In the genomic region with DNA sequence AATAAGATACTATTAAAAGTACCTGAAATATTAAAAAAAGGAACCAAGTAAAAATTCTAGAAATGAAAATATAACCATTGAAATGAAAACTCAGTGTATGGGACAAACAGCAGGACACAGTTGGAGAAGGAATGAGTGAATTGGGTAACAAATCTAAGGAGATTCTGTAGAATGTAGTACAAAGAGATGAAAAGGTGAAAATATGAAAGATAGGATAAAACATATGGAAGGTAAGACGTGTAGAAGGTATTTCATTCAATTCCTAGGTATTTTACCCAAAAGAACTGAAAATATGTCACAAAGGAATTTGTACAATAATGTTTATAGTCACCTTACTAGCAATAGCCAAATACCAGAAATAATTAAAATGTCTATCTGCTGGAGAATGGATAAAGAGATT, we compare ENCODE assay signal across 34 cellular contexts.
"Had no signal": no experiment of that assay in that cellular context is flagged by ENCODE, and none has a peak within 500 bp of the region (broad histone marks: within the 10 kb centered on the region; RNA-seq: fewer than 3 reads in every experiment).

No MANE protein-coding gene starts in this region.

- H3K4me3 ChIP-seq: adrenal gland, ascending aorta, body of pancreas, breast epithelium, cardiac muscle cell had no signal

- FAIRE-seq: astrocyte, bronchial epithelial cell had no signal

- DNase-seq: activated effector memory CD4-positive, alpha-beta T cell treated with anti-CD3 and anti-CD28 coated beads, Interleukin-2, amount 50 U/mL, for 16 hours; activated effector memory CD4-positive, alpha-beta T cell treated with Interleukin-2 at 50 U/mL for 16 hours; activated gamma-delta T cell; activated gamma-delta T cell treated with Interleukin-2 at 50 U/mL for 16 hours; activated naive CD4-positive, alpha-beta T cell; activated naive CD4-positive, alpha-beta T cell treated with anti-CD3 and anti-CD28 coated beads for 36 hours; activated naive CD4-positive, alpha-beta T cell treated with anti-CD3 and anti-CD28 coated beads, Interleukin-2, amount 10 ng/mL, durations not matched to agents 7 days and 5 days; activated naive CD4-positive, alpha-beta T cell treated with anti-CD3 and anti-CD28 coated beads, Interleukin-2, amount 50 U/mL, for 16 hours; activated naive CD4-positive, alpha-beta T cell treated with Interleukin-2 at 50 U/mL for 16 hours; activated naive CD8-positive, alpha-beta T cell treated with anti-CD3 and anti-CD28 coated beads for 36 hours; activated naive CD8-positive, alpha-beta T cell treated with anti-CD3 and anti-CD28 coated beads, Interleukin-2, amount 10 ng/mL, durations not matched to agents 7 days and 5 days; activated naive CD8-positive, alpha-beta T cell treated with anti-CD3 and anti-CD28 coated beads, Interleukin-2, amount 50 U/mL, for 24 hours; activated T-cell treated with anti-CD3 and anti-CD28 coated beads, Interleukin-2, amount 50 U/mL, for 1 hour; activated T-cell treated with anti-CD3 and anti-CD28 coated beads, Interleukin-2, amount 50 U/mL, for 24 hours; activated T-cell treated with anti-CD3 and anti-CD28 coated beads, Interleukin-2, amount 50 U/mL, for 4 hours; activated T-cell treated with anti-CD3 and anti-CD28 coated beads, Interleukin-2, amount 50 U/mL, for 48 hours; activated T-cell treated with anti-CD3 and anti-CD28 coated beads, Interleukin-2, amount 50 U/mL, for 72 hours; adrenal gland; amniotic stem cell; amygdala; anterior cingulate cortex; aorta; body of pancreas; brain microvascular endothelial cell; caudate nucleus; central memory CD4-positive, alpha-beta T cell; cerebellar nuclear complex had no signal

- H3K4me1 ChIP-seq: ascending aorta had no signal

- ATAC-seq: activated naive CD4-positive, alpha-beta T cell treated with anti-CD3 and anti-CD28 coated beads, Interleukin-2, amount 50 U/mL, for 72 hours; activated naive CD8-positive, alpha-beta T cell treated with anti-CD3 and anti-CD28 coated beads, Interleukin-2, amount 50 U/mL, for 24 hours; activated T-cell treated with anti-CD3 and anti-CD28 coated beads, Interleukin-2, amount 50 U/mL, for 4 hours; activated T-cell treated with anti-CD3 and anti-CD28 coated beads, Interleukin-2, amount 50 U/mL, for 72 hours; activated T-helper 17 cell treated with anti-CD3 and anti-CD28 coated beads, Interleukin-2, amount 50 U/mL, for 72 hours; body of pancreas had no signal

- H3K36me3 ChIP-seq: adrenal gland, ascending aorta, brain microvascular endothelial cell, breast epithelium, cardiac muscle cell had no signal

- H3K27ac ChIP-seq: adrenal gland, ascending aorta, body of pancreas, brain microvascular endothelial cell, breast epithelium, cardiac muscle cell had no signal

- H3K27me3 ChIP-seq: adrenal gland, ascending aorta, body of pancreas, brain microvascular endothelial cell, breast epithelium, cardiac muscle cell had no signal

- H3K9me3 ChIP-seq: adrenal gland, ascending aorta, body of pancreas, breast epithelium had no signal
